9 cellular contexts compared by ENCODE assay signal in genomic region chr5:136053336-136054121, GRCh38. TPM values are rescaled to one million over a fixed set of nuclear protein-coding genes. Genes with fewer than 3 reads are reported as not detected.
DNase-seq lines count a peak whose midpoint lies in the region; ATAC-seq, FAIRE-seq and TF ChIP-seq lines count a peak whose summit lies in the region.
"Had no signal": no experiment of that assay in that cellular context is flagged by ENCODE, and none has a peak within 500 bp of the region (broad histone marks: within the 10 kb centered on the region; RNA-seq: fewer than 3 reads in every experiment).

No MANE protein-coding gene starts in this region.

- no peak for TF ChIP-seq POLR2A in body of pancreas (IDR thresholded peaks at IDR 0.05)
- no peak for TF ChIP-seq POLR2A in transverse colon (IDR thresholded peaks at IDR 0.05)

- H3K27me3 ChIP-seq in body of pancreas (no peaks in the 10 kb centered on the region), kidney epithelial cell (ENCODE audit: control insufficient read depth, insufficient read depth, low read length) (no peaks in the 10 kb centered on the region), transverse colon (no peaks in the 10 kb centered on the region)

- in situ Hi-C loops in transverse colon (cut with MboI; ENCODE audit: low pct_ligation_motif_present in 1 of 4, low pct_unique_long_range_greater_than_20kb in 1 of 4, low sequenced_read_pairs in 3 of 4) = loop anchor here in 1 of 4 donors (25.0 kb wide), 1 partner anchor 116 kb away; no protein-coding TSS in a partner anchor

- H3K36me3 ChIP-seq in body of pancreas (replicated peaks in 1 of 2; ENCODE audit: insufficient read depth in 1 of 2, low read depth in 2 of 2) (no peaks in the 10 kb centered on the region), kidney epithelial cell (ENCODE audit: control insufficient read depth, insufficient read depth, low read length) (peaks cover 8% of the 10 kb centered on the region), transverse colon (no peaks in the 10 kb centered on the region)

- 73 to 75% methylated on average over 6 of the region's 6 CpGs for WGBS in body of pancreas, 2 donors
- WGBS in transverse colon (ENCODE audit: low coverage in 1 of 2), 2 donors = 70 to 80% methylated on average over 2 to 6 of the region's 6 CpGs

- peak; percentile 36 for ATAC-seq in body of pancreas
- no peak for ATAC-seq in HG03469 (IDR thresholded peaks at IDR 0.05; ENCODE audit: unreplicated experiment)

- intact Hi-C loops in body of pancreas (cut with DNase I) = no loop called here
- intact Hi-C loops in transverse colon (cut with DNase I; ENCODE audit: low total_unique reads) = no loop called here

- H3K27ac ChIP-seq in body of pancreas (no peak overlapping the region), transverse colon (peak overlapping the region; percentile 20 to 85 (median 42))

- H3K4me1 ChIP-seq in body of pancreas (no peaks in the 10 kb centered on the region), transverse colon (peaks cover 5 to 30% (median 21%) of the 10 kb centered on the region in 4 donors)

- TF ChIP-seq EP300 in transverse colon (IDR thresholded peaks at IDR 0.05; ENCODE audit: low read depth) = no peak

- TF ChIP-seq CTCF in body of pancreas (IDR thresholded peaks at IDR 0.05) (no peak), kidney epithelial cell (IDR thresholded peaks at IDR 0.05; ENCODE audit: insufficient read depth, low read length, poor library complexity, severe bottlenecking) (no peak), transverse colon (IDR thresholded peaks at IDR 0.05) (no peak), GM20000 (IDR thresholded peaks at IDR 0.05; ENCODE audit: extremely low read depth, missing control alignments) (no peak)

- FAIRE-seq in HTR-8/SVneo (lab: Jason Lieb, UNC) = peak; percentile 74

- H3K9me3 ChIP-seq in body of pancreas = no peaks in the 10 kb centered on the region
- no peaks in the 10 kb centered on the region for H3K9me3 ChIP-seq in transverse colon

- no peak overlapping the region for H3K4me3 ChIP-seq in body of pancreas
- no peak overlapping the region for H3K4me3 ChIP-seq in kidney epithelial cell (ENCODE audit: low read depth, low read length)
- no peak overlapping the region for H3K4me3 ChIP-seq in transverse colon

- peak; percentile 90 for DNase-seq in HTR-8/SVneo (ENCODE audit: insufficient read length, low spot score)
- DNase-seq in body of pancreas = peak in 1 of 4 donors; percentile 20
- DNase-seq in kidney epithelial cell (ENCODE audit: low read depth) = peak; percentile 92
- no peak for DNase-seq in transverse colon
- no peak for DNase-seq in GM20000 (ENCODE audit: low spot score)
- DNase-seq in activated CD4-positive, alpha-beta T cell treated with anti-CD3 and anti-CD28 coated beads, Interleukin-2, amount 50 U/mL, for 1 hour = no peak
- DNase-seq in activated CD8-positive, alpha-beta memory T cell treated with anti-CD3 and anti-CD28 coated beads for 24 hours = no peak
- DNase-seq: left cardiac atrium had no signal

RNA-seq across cellular contexts. Expression of gene TGFBI, which starts 24.7 kb away (rescaled TPM):
- total RNA-seq in body of pancreas (10 to 100 TPM in 1 of 2 donors, 1 to 10 TPM in 1; 7.6 to 23.9 TPM), kidney epithelial cell (443 and 453 TPM in 2 replicates), transverse colon (10 to 100 TPM; 22.4 to 79.6 (median 29.8) TPM)

Comparison
In these comparisons a context has a peak if more than half of its experiments do, and no peak if none do; other contexts are left out.
1. DNase-seq: peak in HTR-8/SVneo (single experiment) and kidney epithelial cell (single experiment); none in transverse colon (single experiment), GM20000 (single experiment), activated CD4-positive, alpha-beta T cell treated with anti-CD3 and anti-CD28 coated beads, Interleukin-2, amount 50 U/mL, for 1 hour (single experiment) and activated CD8-positive, alpha-beta memory T cell treated with anti-CD3 and anti-CD28 coated beads for 24 hours (single experiment).
2. H3K27ac ChIP-seq: peak in transverse colon (4 of 4); none in body of pancreas (0 of 4).